Comparison of ENCODE assay signal across 20 cellular contexts in genomic region chr19:1990230-1991017, GRCh38.
"Had no signal": no experiment of that assay in that cellular context is flagged by ENCODE, and none has a peak within 500 bp of the region (broad histone marks: within the 10 kb centered on the region; RNA-seq: fewer than 3 reads in every experiment).

No MANE protein-coding gene starts in this region.

- H3K4me3 ChIP-seq: esophagus squamous epithelium, gastroesophageal sphincter, left ventricle myocardium inferior, lung, psoas muscle, suprapubic skin, thyroid gland, upper lobe of left lung, vagina had no signal

- H3K9me3 Mint-ChIP-seq: nephron had no signal

- H3K4me1 Mint-ChIP-seq: nephron had no signal

- H3K4me1 ChIP-seq: esophagus squamous epithelium, gastroesophageal sphincter, left ventricle myocardium inferior, psoas muscle, suprapubic skin, thyroid gland, upper lobe of left lung, vagina had no signal

- ATAC-seq: gastroesophageal sphincter, left cardiac atrium had no signal

- H3K27ac Mint-ChIP-seq: nephron had no signal

- H3K27me3 ChIP-seq: esophagus squamous epithelium, gastroesophageal sphincter, neutrophil, suprapubic skin, thyroid gland, upper lobe of left lung, vagina had no signal

- DNase-seq: esophagus squamous epithelium; foreskin fibroblast; glutamatergic neuron; left cardiac atrium; left ventricle myocardium inferior; mesenchymal stem cell; midbrain; small intestine; stimulated activated CD4-positive, alpha-beta T cell treated with anti-CD3 and anti-CD28 coated beads, Interleukin-12 subunit alpha, Interleukin-12 subunit beta, amount 100 ng/mL, for 4 hours; stimulated activated naive CD4-positive, alpha-beta T cell treated with Interleukin-2 at 50 U/mL for 16 hours; thyroid gland had no signal

- H3K4me3 Mint-ChIP-seq: nephron had no signal

- FAIRE-seq: keratinocyte, small intestine had no signal

- H3K27ac ChIP-seq: esophagus squamous epithelium, gastroesophageal sphincter, left ventricle myocardium inferior, neutrophil, psoas muscle, suprapubic skin, thyroid gland, upper lobe of left lung, vagina had no signal

- H3K9me3 ChIP-seq: esophagus squamous epithelium, gastroesophageal sphincter, left ventricle myocardium inferior, neutrophil, psoas muscle, suprapubic skin, thyroid gland, upper lobe of left lung, vagina had no signal
